In genomic region chr6:161948462-161948861, GRCh38 we compare ENCODE assay signal across 28 cellular contexts.
"Had no signal": no experiment of that assay in that cellular context is flagged by ENCODE, and none has a peak within 500 bp of the region (broad histone marks: within the 10 kb centered on the region; RNA-seq: fewer than 3 reads in every experiment).

No MANE protein-coding gene starts in this region.

- H3K27me3 Mint-ChIP-seq: stimulated activated memory B cell treated with anti-CD40 and anti-IgM and Interleukin-4, amounts not matched to agents 10 μg/mL and 1 μg/mL and 100 μg/mL, for 72 hours; stimulated activated naive B cell treated with anti-CD40 and anti-IgM and Interleukin-4, amounts not matched to agents 10 μg/mL and 1 μg/mL and 100 μg/mL, for 72 hours; stimulated activated naive CD8-positive, alpha-beta T cell treated with anti-CD3 and anti-CD28 coated beads, Interleukin-15, amount 100 ng/mL, for 72 hours; stimulated activated naive CD8-positive, alpha-beta T cell treated with anti-CD3 and anti-CD28 coated beads, Interleukin-15, Interleukin-2, amounts not matched to agents 100 ng/mL and 50 ng/mL, for 24 hours; type B pancreatic cell had no signal

- H3K9me3 Mint-ChIP-seq: stimulated activated effector memory CD8-positive, alpha-beta T cell treated with anti-CD3 and anti-CD28 coated beads, Interleukin-12 subunit alpha, Interleukin-12 subunit beta, amount 100 ng/mL, for 72 hours; stimulated activated memory B cell treated with anti-CD40 and anti-IgM and Interleukin-4, amounts not matched to agents 10 μg/mL and 1 μg/mL and 100 μg/mL, for 72 hours; stimulated activated naive CD8-positive, alpha-beta T cell treated with anti-CD3 and anti-CD28 coated beads, Interleukin-15, amount 100 ng/mL, for 72 hours; stimulated activated naive CD8-positive, alpha-beta T cell treated with anti-CD3 and anti-CD28 coated beads, Interleukin-15, Interleukin-2, amounts not matched to agents 100 ng/mL and 50 ng/mL, for 24 hours; type B pancreatic cell had no signal

- H3K27ac Mint-ChIP-seq: stimulated activated effector memory CD8-positive, alpha-beta T cell treated with anti-CD3 and anti-CD28 coated beads, Interleukin-12 subunit alpha, Interleukin-12 subunit beta, amount 100 ng/mL, for 72 hours; stimulated activated memory B cell treated with anti-CD40 and anti-IgM and Interleukin-4, amounts not matched to agents 10 μg/mL and 1 μg/mL and 100 μg/mL, for 72 hours; stimulated activated naive B cell treated with anti-CD40 and anti-IgM and Interleukin-4, amounts not matched to agents 10 μg/mL and 1 μg/mL and 100 μg/mL, for 72 hours; stimulated activated naive CD8-positive, alpha-beta T cell treated with anti-CD3 and anti-CD28 coated beads, Interleukin-15, amount 100 ng/mL, for 72 hours; stimulated activated naive CD8-positive, alpha-beta T cell treated with anti-CD3 and anti-CD28 coated beads, Interleukin-15, Interleukin-2, amounts not matched to agents 100 ng/mL and 50 ng/mL, for 24 hours; type B pancreatic cell had no signal

- H3K4me1 ChIP-seq: suprapubic skin, thyroid gland, tibial artery, tibial nerve, transverse colon, upper lobe of left lung, upper lobe of right lung, uterus, vagina had no signal

- H3K9me3 ChIP-seq: stomach, suprapubic skin, testis, thoracic aorta, thyroid gland, tibial artery, tibial nerve, transverse colon, upper lobe of left lung, upper lobe of right lung, uterus, vagina had no signal

- H3K36me3 ChIP-seq: stomach, suprapubic skin, thoracic aorta, thyroid gland, tibial artery, tibial nerve, transverse colon, upper lobe of left lung, upper lobe of right lung, uterus, vagina had no signal

- H3K27me3 ChIP-seq: stomach, suprapubic skin, testis, thyroid gland, tibial artery, tibial nerve, transverse colon, upper lobe of left lung, upper lobe of right lung, uterus, vagina had no signal

- FAIRE-seq: urothelium cell line had no signal

- H3K27ac ChIP-seq: stomach, suprapubic skin, testis, thoracic aorta, thyroid gland, tibial artery, tibial nerve, transverse colon, upper lobe of left lung, upper lobe of right lung, uterus, vagina had no signal

- H3K4me1 Mint-ChIP-seq: stimulated activated effector memory CD8-positive, alpha-beta T cell treated with anti-CD3 and anti-CD28 coated beads, Interleukin-12 subunit alpha, Interleukin-12 subunit beta, amount 100 ng/mL, for 72 hours; stimulated activated memory B cell treated with anti-CD40 and anti-IgM and Interleukin-4, amounts not matched to agents 10 μg/mL and 1 μg/mL and 100 μg/mL, for 72 hours; stimulated activated naive B cell treated with anti-CD40 and anti-IgM and Interleukin-4, amounts not matched to agents 10 μg/mL and 1 μg/mL and 100 μg/mL, for 72 hours; stimulated activated naive CD8-positive, alpha-beta T cell treated with anti-CD3 and anti-CD28 coated beads, Interleukin-15, amount 100 ng/mL, for 72 hours had no signal

- H3K4me3 Mint-ChIP-seq: stimulated activated effector memory CD8-positive, alpha-beta T cell treated with anti-CD3 and anti-CD28 coated beads, Interleukin-12 subunit alpha, Interleukin-12 subunit beta, amount 100 ng/mL, for 72 hours; stimulated activated memory B cell treated with anti-CD40 and anti-IgM and Interleukin-4, amounts not matched to agents 10 μg/mL and 1 μg/mL and 100 μg/mL, for 72 hours; stimulated activated naive B cell treated with anti-CD40 and anti-IgM and Interleukin-4, amounts not matched to agents 10 μg/mL and 1 μg/mL and 100 μg/mL, for 72 hours; stimulated activated naive CD8-positive, alpha-beta T cell treated with anti-CD3 and anti-CD28 coated beads, Interleukin-15, amount 100 ng/mL, for 72 hours; stimulated activated naive CD8-positive, alpha-beta T cell treated with anti-CD3 and anti-CD28 coated beads, Interleukin-15, Interleukin-2, amounts not matched to agents 100 ng/mL and 50 ng/mL, for 24 hours; type B pancreatic cell had no signal

- DNase-seq: stimulated activated CD4-positive, alpha-beta T cell treated with anti-CD3 and anti-CD28 coated beads, Interleukin-2, amount 100 ng/mL, for 48 hours; stimulated activated CD4-positive, alpha-beta T cell treated with anti-CD3 and anti-CD28 coated beads, Interleukin-4, amount 100 ng/mL, for 1 hour; stimulated activated CD4-positive, alpha-beta T cell treated with anti-CD3 and anti-CD28 coated beads, Interleukin-4, amount 100 ng/mL, for 24 hours; stimulated activated CD4-positive, alpha-beta T cell treated with anti-CD3 and anti-CD28 coated beads, Interleukin-4, amount 100 ng/mL, for 4 hours; stimulated activated CD8-positive, alpha-beta memory T cell treated with anti-CD3 and anti-CD28 coated beads, Interleukin-4, amount 100 ng/mL, for 48 hours; stimulated activated naive B cell treated with anti-CD40 and anti-IgM and Interleukin-4, amounts not matched to agents 10 μg/mL and 1 μg/mL and 100 μg/mL, for 72 hours; stimulated activated naive CD4-positive, alpha-beta T cell; stimulated activated naive CD4-positive, alpha-beta T cell treated with Interleukin-2 at 50 U/mL for 16 hours; stimulated activated naive CD8-positive, alpha-beta T cell treated with anti-CD3 and anti-CD28 coated beads, Interleukin-15, amount 100 ng/mL, for 72 hours; stimulated activated naive CD8-positive, alpha-beta T cell treated with anti-CD3 and anti-CD28 coated beads, Interleukin-15, Interleukin-2, amounts not matched to agents 100 U/mL and 50 U/mL, for 24 hours; stomach; substantia nigra; testis; thyroid gland; tibial artery; transverse colon; upper lobe of left lung; upper lobe of right lung; uterus had no signal

- H3K36me3 Mint-ChIP-seq: stimulated activated effector memory CD8-positive, alpha-beta T cell treated with anti-CD3 and anti-CD28 coated beads, Interleukin-12 subunit alpha, Interleukin-12 subunit beta, amount 100 ng/mL, for 72 hours; stimulated activated memory B cell treated with anti-CD40 and anti-IgM and Interleukin-4, amounts not matched to agents 10 μg/mL and 1 μg/mL and 100 μg/mL, for 72 hours; stimulated activated naive B cell treated with anti-CD40 and anti-IgM and Interleukin-4, amounts not matched to agents 10 μg/mL and 1 μg/mL and 100 μg/mL, for 72 hours had no signal

- H3K4me3 ChIP-seq: stomach, suprapubic skin, testis, thoracic aorta, thyroid gland, tibial artery, tibial nerve, transverse colon, upper lobe of left lung, upper lobe of right lung, uterus, vagina had no signal
